ENCODE assay signal across 13 cellular contexts in genomic region chr7:42886129-42886528, GRCh38. TPM values are rescaled to one million over a fixed set of nuclear protein-coding genes. Genes with fewer than 3 reads are reported as not detected.
DNase-seq lines count a peak whose midpoint lies in the region; ATAC-seq, FAIRE-seq and TF ChIP-seq lines count a peak whose summit lies in the region.
"Had no signal": no experiment of that assay in that cellular context is flagged by ENCODE, and none has a peak within 500 bp of the region (broad histone marks: within the 10 kb centered on the region; RNA-seq: fewer than 3 reads in every experiment).

No MANE protein-coding gene starts in this region.

- no peaks in the 10 kb centered on the region for H3K36me3 Mint-ChIP-seq in activated CD8-positive, alpha-beta memory T cell treated with anti-CD3 and anti-CD28 coated beads, Interleukin-2, amount 10 ng/mL, durations not matched to agents 7 days and 5 days
- H3K36me3 Mint-ChIP-seq in activated T-helper 1 cell treated with anti-CD3 and anti-CD28 coated beads, Interleukin-12 subunit alpha, Interleukin-12 subunit beta, Interleukin-2, Interleukin-4 antibody, amounts not matched to agents 30 ng/mL and 10 ng/mL and 1 ng/mL, durations not matched to agents 14 hours and 24 hours and 36 hours (ENCODE audit: low read depth), result no peaks in the 10 kb centered on the region

- H3K4me1 ChIP-seq in A549 (peaks cover 17% of the 10 kb centered on the region; the same call in 2 of the 3 replicates), Panc1 (ENCODE audit: control insufficient read depth, insufficient read depth, low read length) (peaks cover 8% of the 10 kb centered on the region; the same call in 1 of the 2 replicates)

- POLR2A ChIA-PET in A549 (lab: Yijun Ruan, JAX) (interaction anchor here (0.6 kb wide), 1 partner anchor 545 kb away, joined by 3 read pairs; no protein-coding TSS in a partner anchor), GM10248 (lab: Yijun Ruan, JAX) (no interaction called here), Panc1 (lab: Charles Lee) (no interaction called here)

- ATAC-seq in A549 (no peak), Panc1 (no peak), HG03460 (IDR thresholded peaks at IDR 0.05; ENCODE audit: unreplicated experiment) (no peak)
- no peak for ATAC-seq in activated CD8-positive, alpha-beta memory T cell treated with anti-CD3 and anti-CD28 coated beads, Interleukin-2, amount 10 ng/mL, durations not matched to agents 7 days and 5 days

- DNase-seq in A549 (ENCODE audit: low read depth in 1 of 2, low spot score in 1 of 2) (peak in 1 of 2 experiments; percentile 20), GM10248 (ENCODE audit: extremely low spot score) (no peak), Panc1 (ENCODE audit: low read depth, low spot score) (no peak), fibroblast of peridontal ligament (ENCODE audit: extremely low read depth) (peak; percentile 33)
- no peak for DNase-seq in stimulated activated naive CD4-positive, alpha-beta T cell (lab: John Stamatoyannopoulos, UW)
- no peak for DNase-seq in activated CD8-positive, alpha-beta memory T cell treated with anti-CD3 and anti-CD28 coated beads, Interleukin-2, amount 10 ng/mL, durations not matched to agents 7 days and 5 days
- DNase-seq in activated T-helper 1 cell treated with anti-CD3 and anti-CD28 coated beads, Interleukin-12 subunit alpha, Interleukin-12 subunit beta, Interleukin-2, Interleukin-4 antibody, amounts not matched to agents 30 ng/mL and 10 ng/mL and 1 ng/mL, durations not matched to agents 14 hours and 24 hours and 36 hours (ENCODE audit: low spot score), result no peak
- DNase-seq: activated naive CD4-positive, alpha-beta T cell treated with anti-CD3 and anti-CD28 coated beads for 36 hours; hypothalamus; MG63; posterior cingulate gyrus; T-helper 2 cell had no signal

- no peaks in the 10 kb centered on the region for H3K9me3 ChIP-seq in A549
- H3K9me3 ChIP-seq in Panc1 (ENCODE audit: control insufficient read depth, insufficient read depth, low read depth, low read length), result no peaks in the 10 kb centered on the region
- H3K9me3 ChIP-seq: MG63 had no signal

- no peak overlapping the region for H3K27ac ChIP-seq in A549
- H3K27ac ChIP-seq in Panc1 (ENCODE audit: low read length), result no peak overlapping the region

- 53% methylated on average over 2 of the region's 2 CpGs for WGBS in A549 (ENCODE audit: missing lambda C conversion rate)

- TF ChIP-seq CTCF in A549 (IDR thresholded peaks at IDR 0.05), result peak; percentile 46
- peak; percentile 21 for TF ChIP-seq CTCF in GM10248 (IDR thresholded peaks at IDR 0.05; ENCODE audit: control extremely low read depth, extremely low read depth, low read depth, missing control alignments)
- TF ChIP-seq CTCF in Panc1 (IDR thresholded peaks at IDR 0.05), result peak; percentile 64

- peaks cover 30% of the 10 kb centered on the region for H3K27me3 Mint-ChIP-seq in activated CD8-positive, alpha-beta memory T cell treated with anti-CD3 and anti-CD28 coated beads, Interleukin-2, amount 10 ng/mL, durations not matched to agents 7 days and 5 days
- peaks cover 7% of the 10 kb centered on the region for H3K27me3 Mint-ChIP-seq in activated T-helper 1 cell treated with anti-CD3 and anti-CD28 coated beads, Interleukin-12 subunit alpha, Interleukin-12 subunit beta, Interleukin-2, Interleukin-4 antibody, amounts not matched to agents 30 ng/mL and 10 ng/mL and 1 ng/mL, durations not matched to agents 14 hours and 24 hours and 36 hours (ENCODE audit: insufficient read depth)

- no peak overlapping the region for H3K4me3 ChIP-seq in A549
- no peak overlapping the region for H3K4me3 ChIP-seq in Panc1 (ENCODE audit: low read depth in 2 of 2, low read length in 2 of 2)
- H3K4me3 ChIP-seq: MG63 had no signal

- no peak overlapping the region for H3K4me3 Mint-ChIP-seq in activated CD8-positive, alpha-beta memory T cell treated with anti-CD3 and anti-CD28 coated beads, Interleukin-2, amount 10 ng/mL, durations not matched to agents 7 days and 5 days
- H3K4me3 Mint-ChIP-seq in activated T-helper 1 cell treated with anti-CD3 and anti-CD28 coated beads, Interleukin-12 subunit alpha, Interleukin-12 subunit beta, Interleukin-2, Interleukin-4 antibody, amounts not matched to agents 30 ng/mL and 10 ng/mL and 1 ng/mL, durations not matched to agents 14 hours and 24 hours and 36 hours, result no peak overlapping the region
- H3K4me3 Mint-ChIP-seq: activated naive CD4-positive, alpha-beta T cell treated with anti-CD3 and anti-CD28 coated beads for 36 hours had no signal

- no peaks in the 10 kb centered on the region for H3K9me3 Mint-ChIP-seq in activated CD8-positive, alpha-beta memory T cell treated with anti-CD3 and anti-CD28 coated beads, Interleukin-2, amount 10 ng/mL, durations not matched to agents 7 days and 5 days (ENCODE audit: low read depth)
- no peaks in the 10 kb centered on the region for H3K9me3 Mint-ChIP-seq in activated T-helper 1 cell treated with anti-CD3 and anti-CD28 coated beads, Interleukin-12 subunit alpha, Interleukin-12 subunit beta, Interleukin-2, Interleukin-4 antibody, amounts not matched to agents 30 ng/mL and 10 ng/mL and 1 ng/mL, durations not matched to agents 14 hours and 24 hours and 36 hours
- H3K9me3 Mint-ChIP-seq: activated naive CD4-positive, alpha-beta T cell treated with anti-CD3 and anti-CD28 coated beads for 36 hours had no signal

- peak; percentile 35 to 44; a peak in 4 of 5 replicates for TF ChIP-seq RAD21 in A549 (conservative IDR thresholded peaks at IDR 0.05 in 1 of 2, IDR thresholded peaks at IDR 0.05 in 1 of 2)

- H3K27ac Mint-ChIP-seq in activated CD8-positive, alpha-beta memory T cell treated with anti-CD3 and anti-CD28 coated beads, Interleukin-2, amount 10 ng/mL, durations not matched to agents 7 days and 5 days, result no peak overlapping the region
- no peak overlapping the region for H3K27ac Mint-ChIP-seq in activated T-helper 1 cell treated with anti-CD3 and anti-CD28 coated beads, Interleukin-12 subunit alpha, Interleukin-12 subunit beta, Interleukin-2, Interleukin-4 antibody, amounts not matched to agents 30 ng/mL and 10 ng/mL and 1 ng/mL, durations not matched to agents 14 hours and 24 hours and 36 hours
- H3K27ac Mint-ChIP-seq: activated naive CD4-positive, alpha-beta T cell treated with anti-CD3 and anti-CD28 coated beads for 36 hours had no signal

- intact Hi-C loops in Panc1 (cut with micrococcal nuclease; ENCODE audit: unreplicated experiment), result no loop called here
- intact Hi-C loops in activated T-helper 1 cell treated with anti-CD3 and anti-CD28 coated beads, Interleukin-12 subunit alpha, Interleukin-12 subunit beta, Interleukin-2, Interleukin-4 antibody, amounts not matched to agents 30 ng/mL and 10 ng/mL and 1 ng/mL, durations not matched to agents 14 hours and 24 hours and 36 hours (cut with micrococcal nuclease), result loop anchor here (2.0 to 5.0 kb wide), 3 partner anchors 871 to 943 kb away; no protein-coding TSS in a partner anchor

- FAIRE-seq in A549 (lab: Jason Lieb, UNC), result peak; percentile 32

- no peaks in the 10 kb centered on the region for H3K27me3 ChIP-seq in Panc1 (ENCODE audit: control insufficient read depth, insufficient read depth, low read length)

- H3K4me1 Mint-ChIP-seq in activated CD8-positive, alpha-beta memory T cell treated with anti-CD3 and anti-CD28 coated beads, Interleukin-2, amount 10 ng/mL, durations not matched to agents 7 days and 5 days, result peaks cover 16% of the 10 kb centered on the region
- H3K4me1 Mint-ChIP-seq in activated T-helper 1 cell treated with anti-CD3 and anti-CD28 coated beads, Interleukin-12 subunit alpha, Interleukin-12 subunit beta, Interleukin-2, Interleukin-4 antibody, amounts not matched to agents 30 ng/mL and 10 ng/mL and 1 ng/mL, durations not matched to agents 14 hours and 24 hours and 36 hours (ENCODE audit: low read depth), result peaks cover 25% of the 10 kb centered on the region

- no peaks in the 10 kb centered on the region for H3K36me3 ChIP-seq in Panc1 (ENCODE audit: control insufficient read depth, insufficient read depth, low read length)
- H3K36me3 ChIP-seq: MG63 had no signal

- no peak for TF ChIP-seq POLR2A in A549 (IDR thresholded peaks at IDR 0.05; ENCODE audit: low read length)

- CTCF ChIA-PET in A549 (lab: Yijun Ruan, JAX), result interaction anchor here (1.3 to 1.7 kb wide), 4 partner anchors 10 to 945 kb away, joined by 3 to 10 read pairs (median 5); no protein-coding TSS in a partner anchor
- CTCF ChIA-PET in GM10248 (lab: Yijun Ruan, JAX), result interaction anchor here (0.8 to 3.7 kb wide), 4 partner anchors 9 to 908 kb away, joined by 3 to 22 read pairs (median 6); no protein-coding TSS in a partner anchor
- CTCF ChIA-PET in Panc1 (lab: Charles Lee), result no interaction called here
- CTCF ChIA-PET in activated CD8-positive, alpha-beta memory T cell treated with anti-CD3 and anti-CD28 coated beads, Interleukin-2, amount 10 ng/mL, durations not matched to agents 7 days and 5 days (lab: Charles Lee), result no interaction called here

- in situ Hi-C loops in Panc1 (cut with HindIII; ENCODE audit: low pct_unique_long_range_greater_than_20kb, low sequenced_read_pairs), result no loop called here

- no peak for TF ChIP-seq EP300 in A549 (IDR thresholded peaks at IDR 0.05)

- no TSS peak for BruUV-seq in Panc1 (replicated peaks; lab: Mats Ljungman, UMichigan)

- H3K4me2 ChIP-seq in A549, result no peak overlapping the region

RNA-seq across cellular contexts. Expression of gene C7orf25, which starts 25.7 kb away (rescaled TPM):
- polyA plus RNA-seq in A549 (2011; rRNA removed), result 3.7 and 4.2 TPM in 2 replicates
- 2.3 TPM in 2 replicates for polyA plus RNA-seq in A549 (2012; cell fraction: cytosol; rRNA removed)
- polyA plus RNA-seq in A549 (2012; cell fraction: nucleus; rRNA removed), result 1.00 and 1.4 TPM in 2 replicates
- 3.0 to 3.8 TPM (median 3.0 TPM) in 3 replicates for polyA plus RNA-seq in A549 (2017; fragmentation: RNase III; extraction: RNeasy Plus Mini Kit Qiagen cat#74134 plus additional on column Dnase treatment)
- 1.2 and 1.7 TPM in 2 replicates for polyA minus RNA-seq in A549 (2011; rRNA and poly(A)+ RNA removed)
- total RNA-seq in Panc1 (2021; ENCODE audit: unreplicated experiment), result 10.0 TPM
- polyA plus RNA-seq in Panc1 (2012; ENCODE audit: insufficient read length), result 0.79 TPM
- total RNA-seq in activated CD8-positive, alpha-beta memory T cell treated with anti-CD3 and anti-CD28 coated beads, Interleukin-2, amount 10 ng/mL, durations not matched to agents 7 days and 5 days, result 1 to 10 TPM; 5.9 to 6.8 TPM
- total RNA-seq in activated T-helper 1 cell treated with anti-CD3 and anti-CD28 coated beads, Interleukin-12 subunit alpha, Interleukin-12 subunit beta, Interleukin-2, Interleukin-4 antibody, amounts not matched to agents 30 ng/mL and 10 ng/mL and 1 ng/mL, durations not matched to agents 14 hours and 24 hours and 36 hours, result 5.7 and 6.1 TPM in 2 replicates

RNA-seq across cellular contexts. Expression of gene PSMA2, which starts 45.8 kb away (rescaled TPM):
- polyA plus RNA-seq in A549 (2011; rRNA removed) (241 and 324 TPM in 2 replicates), A549 (2017; fragmentation: RNase III; extraction: RNeasy Plus Mini Kit Qiagen cat#74134 plus additional on column Dnase treatment) (185 to 198 TPM (median 188 TPM) in 3 replicates)
- polyA plus RNA-seq in A549 (2012; cell fraction: cytosol; rRNA removed), result 98.9 and 125 TPM in 2 replicates
- 35.0 and 56.4 TPM in 2 replicates for polyA plus RNA-seq in A549 (2012; cell fraction: nucleus; rRNA removed)
- polyA minus RNA-seq in A549 (2011; rRNA and poly(A)+ RNA removed), result 13.6 and 14.8 TPM in 2 replicates
- 180 TPM for total RNA-seq in Panc1 (2021; ENCODE audit: unreplicated experiment)
- polyA plus RNA-seq in Panc1 (2012; ENCODE audit: insufficient read length), result 105 TPM
- 100 to 1,000 TPM; 135 to 158 TPM for total RNA-seq in activated CD8-positive, alpha-beta memory T cell treated with anti-CD3 and anti-CD28 coated beads, Interleukin-2, amount 10 ng/mL, durations not matched to agents 7 days and 5 days
- total RNA-seq in activated T-helper 1 cell treated with anti-CD3 and anti-CD28 coated beads, Interleukin-12 subunit alpha, Interleukin-12 subunit beta, Interleukin-2, Interleukin-4 antibody, amounts not matched to agents 30 ng/mL and 10 ng/mL and 1 ng/mL, durations not matched to agents 14 hours and 24 hours and 36 hours, result 187 and 194 TPM in 2 replicates

RNA-seq across cellular contexts. Expression of gene MRPL32, which starts 46.0 kb away (rescaled TPM):
- polyA plus RNA-seq in A549 (2011; rRNA removed) (68.1 and 90.4 TPM in 2 replicates), A549 (2017; fragmentation: RNase III; extraction: RNeasy Plus Mini Kit Qiagen cat#74134 plus additional on column Dnase treatment) (75.0 to 80.8 TPM (median 76.0 TPM) in 3 replicates)
- 64.0 and 77.5 TPM in 2 replicates for polyA plus RNA-seq in A549 (2012; cell fraction: cytosol; rRNA removed)
- polyA plus RNA-seq in A549 (2012; cell fraction: nucleus; rRNA removed), result 28.3 and 31.8 TPM in 2 replicates
- polyA minus RNA-seq in A549 (2011; rRNA and poly(A)+ RNA removed), result 7.6 and 8.5 TPM in 2 replicates
- 52.8 TPM for total RNA-seq in Panc1 (2021; ENCODE audit: unreplicated experiment)
- 30.0 TPM for polyA plus RNA-seq in Panc1 (2012; ENCODE audit: insufficient read length)
- 10 to 100 TPM; 48.5 to 54.4 TPM for total RNA-seq in activated CD8-positive, alpha-beta memory T cell treated with anti-CD3 and anti-CD28 coated beads, Interleukin-2, amount 10 ng/mL, durations not matched to agents 7 days and 5 days
- total RNA-seq in activated T-helper 1 cell treated with anti-CD3 and anti-CD28 coated beads, Interleukin-12 subunit alpha, Interleukin-12 subunit beta, Interleukin-2, Interleukin-4 antibody, amounts not matched to agents 30 ng/mL and 10 ng/mL and 1 ng/mL, durations not matched to agents 14 hours and 24 hours and 36 hours, result 81.5 and 82.0 TPM in 2 replicates

Comparison
In these comparisons a context has a peak if more than half of its experiments do, and no peak if none do; other contexts are left out.
1. CTCF ChIA-PET loops: an anchor here in A549 (1.3 to 1.7 kb wide) and GM10248 (0.8 to 3.7 kb wide); none called in Panc1 and activated CD8-positive, alpha-beta memory T cell treated with anti-CD3 and anti-CD28 coated beads, Interleukin-2, amount 10 ng/mL, durations not matched to agents 7 days and 5 days.